ENCODE assay signal across 16 cellular contexts in the genomic region with DNA sequence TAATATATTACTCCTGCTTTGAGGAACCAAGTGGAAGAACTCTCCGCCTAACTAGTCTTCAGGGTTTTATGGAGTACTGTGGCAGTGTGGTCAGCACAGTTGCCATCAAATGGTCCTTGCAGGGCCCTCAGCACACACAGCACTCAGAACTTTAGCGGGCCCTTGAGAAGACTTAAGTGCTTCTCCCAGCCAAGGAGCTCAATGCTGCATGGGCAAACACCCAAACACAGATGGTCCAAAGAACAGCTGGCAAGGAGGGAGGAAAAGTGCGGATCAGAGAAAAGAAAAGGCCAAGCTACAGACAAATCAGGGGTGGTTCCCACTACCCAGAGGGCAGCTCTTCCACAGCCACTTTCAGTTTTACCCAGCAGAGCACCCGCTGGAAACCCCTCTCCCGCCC.
A peak's percentile ranks its signal among the peaks of the same experiment; 100 is the strongest.
DNase-seq lines count a peak whose midpoint lies in the region; ATAC-seq lines count a peak whose summit lies in the region.
"Had no signal": no experiment of that assay in that cellular context is flagged by ENCODE, and none has a peak within 500 bp of the region (broad histone marks: within the 10 kb centered on the region; RNA-seq: fewer than 3 reads in every experiment).

No MANE protein-coding gene starts in this region.

- H3K9me3 ChIP-seq in right cardiac atrium (ENCODE audit: control insufficient read depth, low read length): no peaks in the 10 kb centered on the region
- H3K9me3 ChIP-seq: A549 had no signal

- H3K27me3 ChIP-seq in right cardiac atrium (ENCODE audit: control insufficient read depth, insufficient read depth): no peaks in the 10 kb centered on the region

- intact Hi-C loops in right cardiac atrium (cut with DNase I) (no loop called here), Right ventricle myocardium inferior (cut with DNase I) (no loop called here)

- DNase-seq in DMS 273 (lab: John Stamatoyannopoulos, UW; ENCODE audit: unreplicated experiment) (peak; percentile 45), DMS 273 treated with DMSO at 0.1 percent for 48 hours (lab: John Stamatoyannopoulos, UW) (no peak), right cardiac atrium (no peak), Right ventricle myocardium inferior (ENCODE audit: missing footprints) (no peak), myocyte (ENCODE audit: low read depth) (peak; percentile 28), dermis blood vessel endothelial cell (no peak), glomerular visceral epithelial cell (ENCODE audit: extremely low spot score) (no peak)
- DNase-seq: AML-193; CD4-positive, alpha-beta T cell; DMS53; GDM1; H9 had no signal

- peak; percentile 29 to 48 for ATAC-seq in right cardiac atrium
- ATAC-seq in Right ventricle myocardium inferior: no peak
- no peak for ATAC-seq in GM18861 (IDR thresholded peaks at IDR 0.05; ENCODE audit: unreplicated experiment)
- ATAC-seq: A549 had no signal

- H3K4me3 ChIP-seq in right cardiac atrium (ENCODE audit: low read length): no peak overlapping the region
- H3K4me3 ChIP-seq: A549 had no signal

- H3K4me1 ChIP-seq in right cardiac atrium (ENCODE audit: control insufficient read depth, insufficient read depth, low read length): no peaks in the 10 kb centered on the region

- WGBS in right cardiac atrium: 83% methylated on average over 5 of the region's 5 CpGs

- no peak overlapping the region for H3K27ac ChIP-seq in right cardiac atrium (ENCODE audit: low read length)
- H3K27ac ChIP-seq: 22Rv1, A549, C4-2B had no signal

Comparison
In these comparisons a context has a peak if more than half of its experiments do, and no peak if none do; other contexts are left out.
1. DNase-seq: peak in DMS 273 (single experiment) and myocyte (single experiment); none in DMS 273 treated with DMSO at 0.1 percent for 48 hours (single experiment), right cardiac atrium (0 of 3), Right ventricle myocardium inferior (single experiment), dermis blood vessel endothelial cell (single experiment) and glomerular visceral epithelial cell (single experiment).
2. ATAC-seq: peak in right cardiac atrium (2 of 2); none in Right ventricle myocardium inferior (single experiment) and GM18861 (single experiment).